In genomic region chr22:46681010-46681409, GRCh38 we compare ENCODE assay signal across 1 cellular context.
TF ChIP-seq lines count a peak whose summit lies in the region.

No MANE protein-coding gene starts in this region.

TF ChIP-seq in SK-N-SH, 30 proteins besides CTCF, POLR2A, EP300 and RAD21 (continued from another document):
- TF ChIP-seq USF1 (IDR thresholded peaks at IDR 0.05; ENCODE audit: borderline replicate concordance, low read depth) (no peak), TCF12 (IDR thresholded peaks at IDR 0.05) (no peak), RCOR1 (IDR thresholded peaks at IDR 0.05; ENCODE audit: low read length) (no peak), GABPA (IDR thresholded peaks at IDR 0.05; ENCODE audit: low read depth) (no peak), TAF1 (IDR thresholded peaks at IDR 0.05; ENCODE audit: borderline replicate concordance, low read depth, low read length) (no peak), FOXJ3 (CRISPR knock-in tag; IDR thresholded peaks at IDR 0.05) (no peak), MEF2A (IDR thresholded peaks at IDR 0.05; ENCODE audit: borderline replicate concordance, low read depth) (no peak), IRF3 (IDR thresholded peaks at IDR 0.05; ENCODE audit: low read depth, low read length) (no peak), NRF1 (IDR thresholded peaks at IDR 0.05; ENCODE audit: low read depth, low read length) (no peak), JUND (IDR thresholded peaks at IDR 0.05) (no peak)
